In genomic region chr18:50372743-50373142, GRCh38 we compare ENCODE assay signal across 1 cellular context.
TF ChIP-seq lines count a peak whose summit lies in the region.

No MANE protein-coding gene starts in this region.

TF ChIP-seq in SK-N-SH treated with all-trans-retinoic acid at 6 μM for 48 hours, 23 proteins besides CTCF, POLR2A, EP300 and RAD21 (continued from another document):
- TF ChIP-seq TSHZ2 (CRISPR knock-in tag; IDR thresholded peaks at IDR 0.05), result no peak
- TF ChIP-seq ZC3H10 (CRISPR knock-in tag; IDR thresholded peaks at IDR 0.05), result no peak
- no peak for TF ChIP-seq PPARA (CRISPR knock-in tag; IDR thresholded peaks at IDR 0.05; ENCODE audit: borderline replicate concordance)
